ENCODE assay signal across 19 cellular contexts in genomic region chr1:109932232-109932631, GRCh38. TPM values are rescaled to one million over a fixed set of nuclear protein-coding genes. Genes with fewer than 3 reads are reported as not detected.
A peak's percentile ranks its signal among the peaks of the same experiment; 100 is the strongest.
DNase-seq lines count a peak whose midpoint lies in the region; ATAC-seq and TF ChIP-seq lines count a peak whose summit lies in the region.
"Had no signal": no experiment of that assay in that cellular context is flagged by ENCODE, and none has a peak within 500 bp of the region (broad histone marks: within the 10 kb centered on the region; RNA-seq: fewer than 3 reads in every experiment).

No MANE protein-coding gene starts in this region.

- WGBS in endodermal cell (ENCODE audit: insufficient coverage in 1 of 2, insufficient read length in 1 of 2), 2 experiments: 91 to 92% methylated on average over 3 of the region's 3 CpGs

- H3K27me3 ChIP-seq in cardiac muscle cell: no peaks in the 10 kb centered on the region
- no peaks in the 10 kb centered on the region for H3K27me3 ChIP-seq in endodermal cell (ENCODE audit: control insufficient read depth, insufficient read depth, low read length, poor library complexity, severe bottlenecking)
- H3K27me3 ChIP-seq in brain microvascular endothelial cell (replicated peaks): no peaks in the 10 kb centered on the region

- H3K27ac Mint-ChIP-seq in T-helper 17 cell (peak overlapping the region; percentile 17), endodermal cell (no peak overlapping the region)
- peak overlapping the region; percentile 66 for H3K27ac Mint-ChIP-seq in stimulated activated effector memory CD8-positive, alpha-beta T cell treated with anti-CD3 and anti-CD28 coated beads, Interleukin-12 subunit alpha, Interleukin-12 subunit beta, amount 100 ng/mL, for 72 hours

- in situ Hi-C loops in brain microvascular endothelial cell (cut with HindIII; ENCODE audit: low pct_ligation_motif_present, low sequenced_read_pairs): no loop called here

- H3K9me3 Mint-ChIP-seq in endodermal cell: peaks cover 9% of the 10 kb centered on the region
- H3K9me3 Mint-ChIP-seq in stimulated activated effector memory CD8-positive, alpha-beta T cell treated with anti-CD3 and anti-CD28 coated beads, Interleukin-12 subunit alpha, Interleukin-12 subunit beta, amount 100 ng/mL, for 72 hours: peaks cover 4% of the 10 kb centered on the region

- no peaks in the 10 kb centered on the region for H3K9me3 ChIP-seq in cardiac muscle cell (ENCODE audit: low read depth)
- H3K9me3 ChIP-seq in T-helper 17 cell (ENCODE audit: control insufficient read depth, low read length, poor library complexity, severe bottlenecking): no peaks in the 10 kb centered on the region
- peaks cover 9% of the 10 kb centered on the region for H3K9me3 ChIP-seq in endodermal cell (ENCODE audit: control insufficient read depth, low read length)

- ATAC-seq in Right ventricle myocardium inferior (no peak), T-helper 17 cell (no peak), GM21528 (IDR thresholded peaks at IDR 0.05; ENCODE audit: low FRiP score, unreplicated experiment) (no peak), HG03342 (IDR thresholded peaks at IDR 0.05; ENCODE audit: unreplicated experiment) (no peak)
- ATAC-seq in stimulated activated effector memory CD8-positive, alpha-beta T cell treated with anti-CD3 and anti-CD28 coated beads, Interleukin-12 subunit alpha, Interleukin-12 subunit beta, amount 100 ng/mL, for 72 hours: no peak
- ATAC-seq: HCT116 had no signal

- H3K4me1 ChIP-seq in cardiac muscle cell (ENCODE audit: low read depth) (peaks cover 22% of the 10 kb centered on the region), endodermal cell (ENCODE audit: control insufficient read depth, insufficient read depth, low read length) (peaks cover 11% of the 10 kb centered on the region)

- H3K27ac ChIP-seq in cardiac muscle cell (peak overlapping the region; percentile 91), endodermal cell (ENCODE audit: low read depth, low read length) (no peak overlapping the region), brain microvascular endothelial cell (no peak overlapping the region)
- H3K27ac ChIP-seq: GM23248, HL-60 had no signal

- intact Hi-C loops in Right ventricle myocardium inferior (cut with DNase I): no loop called here

- no peaks in the 10 kb centered on the region for H3K27me3 Mint-ChIP-seq in T-helper 17 cell
- H3K27me3 Mint-ChIP-seq in endodermal cell (ENCODE audit: insufficient read depth): peaks cover 8% of the 10 kb centered on the region

- H3K36me3 ChIP-seq in cardiac muscle cell (no peaks in the 10 kb centered on the region), endodermal cell (ENCODE audit: control insufficient read depth, insufficient read depth, low read length) (no peaks in the 10 kb centered on the region), brain microvascular endothelial cell (replicated peaks) (peaks cover 7% of the 10 kb centered on the region)

- H3K36me3 Mint-ChIP-seq in T-helper 17 cell (ENCODE audit: low read depth) (peaks cover 2% of the 10 kb centered on the region), endodermal cell (ENCODE audit: low read depth) (peaks cover 1% of the 10 kb centered on the region)
- peaks cover 83% of the 10 kb centered on the region for H3K36me3 Mint-ChIP-seq in stimulated activated effector memory CD8-positive, alpha-beta T cell treated with anti-CD3 and anti-CD28 coated beads, Interleukin-12 subunit alpha, Interleukin-12 subunit beta, amount 100 ng/mL, for 72 hours

- H3K4me3 ChIP-seq in cardiac muscle cell: no peak overlapping the region
- H3K4me3 ChIP-seq in endodermal cell (ENCODE audit: low read length): no peak overlapping the region
- H3K4me3 ChIP-seq in brain microvascular endothelial cell (ENCODE audit: low read depth, low read length): no peak overlapping the region
- H3K4me3 ChIP-seq: GM23248 had no signal

- H3K9ac ChIP-seq in endodermal cell (ENCODE audit: extremely low read depth, low read length, poor library complexity, severe bottlenecking): no peak overlapping the region
- H3K9ac ChIP-seq: GM23248 had no signal

- H3K4me1 Mint-ChIP-seq in T-helper 17 cell: peaks cover 6% of the 10 kb centered on the region
- H3K4me1 Mint-ChIP-seq in endodermal cell: peaks cover 38% of the 10 kb centered on the region
- H3K4me1 Mint-ChIP-seq in stimulated activated effector memory CD8-positive, alpha-beta T cell treated with anti-CD3 and anti-CD28 coated beads, Interleukin-12 subunit alpha, Interleukin-12 subunit beta, amount 100 ng/mL, for 72 hours: peaks cover 16% of the 10 kb centered on the region

- TF ChIP-seq CTCF in cardiac muscle cell (IDR thresholded peaks at IDR 0.05; ENCODE audit: low read depth, low read length) (no peak), endodermal cell (conservative IDR thresholded peaks at IDR 0.05) (no peak), brain microvascular endothelial cell (IDR thresholded peaks at IDR 0.05; ENCODE audit: low read depth, low read length, missing control alignments) (no peak)

- H3K4me3 Mint-ChIP-seq in T-helper 17 cell (no peak overlapping the region), endodermal cell (no peak overlapping the region)
- no peak overlapping the region for H3K4me3 Mint-ChIP-seq in stimulated activated effector memory CD8-positive, alpha-beta T cell treated with anti-CD3 and anti-CD28 coated beads, Interleukin-12 subunit alpha, Interleukin-12 subunit beta, amount 100 ng/mL, for 72 hours

- DNase-seq in cardiac muscle cell (ENCODE audit: low read depth in 1 of 2, low spot score in 1 of 2) (no peak), Right ventricle myocardium inferior (ENCODE audit: missing footprints) (no peak), T-helper 17 cell (no peak), endodermal cell (peak; percentile 10), brain microvascular endothelial cell (no peak)
- no peak for DNase-seq in stimulated activated effector memory CD8-positive, alpha-beta T cell treated with anti-CD3 and anti-CD28 coated beads, Interleukin-12 subunit alpha, Interleukin-12 subunit beta, amount 100 ng/mL, for 72 hours (ENCODE audit: low spot score in 2 of 2)
- DNase-seq: C1 segment of cervical spinal cord, GF-D8, GM23248, MV-4-11, NCI-H1417, NCI-H1930, NCI-H2171, NCI-H446, NCI-H69 had no signal

RNA-seq across cellular contexts. Expression of gene CSF1, which starts 21.6 kb away (rescaled TPM):
- total RNA-seq in cardiac muscle cell (5.0 and 5.7 TPM in 2 replicates), Right ventricle myocardium inferior (19.0 TPM), T-helper 17 cell (10 to 100 TPM; 15.4 to 20.3 TPM), endodermal cell (1 to 10 TPM; 1.0 to 2.1 TPM)
- 4.9 and 6.6 TPM in 2 replicates for polyA plus RNA-seq in cardiac muscle cell
- polyA plus RNA-seq in endodermal cell (2013, experiment 1 of 2): 8.3 TPM
- polyA plus RNA-seq in endodermal cell (2013, experiment 2 of 2): 7.3 TPM

RNA-seq across cellular contexts. Expression of gene AHCYL1, which starts 52.3 kb away (rescaled TPM):
- total RNA-seq in cardiac muscle cell (34.2 and 49.0 TPM in 2 replicates), Right ventricle myocardium inferior (38.4 TPM), T-helper 17 cell (10 to 100 TPM; 16.5 to 21.3 TPM), endodermal cell (10 to 100 TPM; 78.9 to 96.0 TPM)
- polyA plus RNA-seq in cardiac muscle cell: 82.7 and 106 TPM in 2 replicates
- 99.3 TPM for polyA plus RNA-seq in endodermal cell (2013, experiment 1 of 2)
- 91.2 TPM for polyA plus RNA-seq in endodermal cell (2013, experiment 2 of 2)
